8 cellular contexts compared by ENCODE assay signal in genomic region chr22:41683052-41683451, GRCh38. TPM values are rescaled to one million over a fixed set of nuclear protein-coding genes. Genes with fewer than 3 reads are reported as not detected.
DNase-seq lines count a peak whose midpoint lies in the region; ATAC-seq and TF ChIP-seq lines count a peak whose summit lies in the region.

No MANE protein-coding gene starts in this region.

- H3K4me3 ChIP-seq in DOHH2 (ENCODE audit: low read length) (peak overlapping the region; percentile 100), epithelial cell of proximal tubule (ENCODE audit: low read depth, low read length) (peak overlapping the region; percentile 67)

- CTCF ChIA-PET in RWPE1 (lab: Yijun Ruan, JAX): interaction anchor here (0.7 kb wide), 1 partner anchor 14 kb away, joined by 3 read pairs; no protein-coding TSS in a partner anchor

- H3K27me3 ChIP-seq in DOHH2 (ENCODE audit: control insufficient read depth, low read length): no peaks in the 10 kb centered on the region

- peaks cover 21% of the 10 kb centered on the region for H3F3A ChIP-seq in DOHH2 (ENCODE audit: control insufficient read depth, insufficient read depth)

- TF ChIP-seq CTCF in DOHH2 (IDR thresholded peaks at IDR 0.05; ENCODE audit: low read depth, low read length, poor library complexity, severe bottlenecking) (no peak), RWPE1 (conservative IDR thresholded peaks at IDR 0.05; ENCODE audit: low read depth) (no peak), epithelial cell of proximal tubule (conservative IDR thresholded peaks at IDR 0.05; ENCODE audit: low read depth, low read length) (no peak), progenitor cell of endocrine pancreas (IDR thresholded peaks at IDR 0.05; ENCODE audit: unreplicated experiment) (no peak)

- peaks cover 53% of the 10 kb centered on the region for H3K36me3 ChIP-seq in DOHH2 (ENCODE audit: control insufficient read depth, low read length)

- H3K36me3 Mint-ChIP-seq in progenitor cell of endocrine pancreas (ENCODE audit: insufficient read depth): peaks cover 10% of the 10 kb centered on the region

- H3K4me1 Mint-ChIP-seq in progenitor cell of endocrine pancreas (ENCODE audit: low read depth): peaks cover 8% of the 10 kb centered on the region

- H3K79me2 ChIP-seq in DOHH2 (ENCODE audit: control insufficient read depth, low read length): peaks cover 100% of the 10 kb centered on the region

- DNase-seq in RWPE1 (ENCODE audit: low spot score) (no peak), epithelial cell of proximal tubule (ENCODE audit: low read depth) (no peak), progenitor cell of endocrine pancreas (ENCODE audit: low spot score, unreplicated experiment) (no peak), NCI-H1694 (lab: John Stamatoyannopoulos, UW) (no peak), amniotic stem cell (lab: John Stamatoyannopoulos, UW) (no peak)

- H3K4me1 ChIP-seq in DOHH2 (ENCODE audit: control insufficient read depth, low read length): peaks cover 45% of the 10 kb centered on the region

- peak overlapping the region; percentile 97 for H3K27ac Mint-ChIP-seq in progenitor cell of endocrine pancreas

- no peaks in the 10 kb centered on the region for H3K27me3 Mint-ChIP-seq in progenitor cell of endocrine pancreas

- peak overlapping the region; percentile 99 for H3K4me3 Mint-ChIP-seq in progenitor cell of endocrine pancreas (ENCODE audit: low read depth)

- POLR2A ChIA-PET in RWPE1 (lab: Yijun Ruan, JAX; ENCODE audit: low non-redundant PET): no interaction called here

- peaks cover 22% of the 10 kb centered on the region for H4K20me1 ChIP-seq in DOHH2 (ENCODE audit: control insufficient read depth, insufficient read depth, low read depth, low read length)

- H3K9me3 ChIP-seq in DOHH2 (ENCODE audit: control insufficient read depth, insufficient read depth, low read length): no peaks in the 10 kb centered on the region

- H3K4me2 ChIP-seq in DOHH2 (ENCODE audit: low read length): peak overlapping the region; percentile 80

- H3K9me3 Mint-ChIP-seq in progenitor cell of endocrine pancreas (ENCODE audit: low read depth): no peaks in the 10 kb centered on the region

- H3K9me2 ChIP-seq in DOHH2 (replicated peaks; ENCODE audit: control insufficient read depth, low read length): no peaks in the 10 kb centered on the region

- H3K27ac ChIP-seq in DOHH2 (ENCODE audit: low read depth, low read length) (peak overlapping the region; percentile 68), RWPE1 (peak overlapping the region; percentile 87)

- no peak for ATAC-seq in HG03520 (IDR thresholded peaks at IDR 0.05; ENCODE audit: unreplicated experiment)
- ATAC-seq in HG03469 (IDR thresholded peaks at IDR 0.05; ENCODE audit: unreplicated experiment): no peak

RNA-seq across cellular contexts. Expression of gene SNU13, which starts 5.6 kb away (rescaled TPM):
- 183 and 246 TPM in 2 replicates for total RNA-seq in epithelial cell of proximal tubule
- total RNA-seq in progenitor cell of endocrine pancreas: 119 and 129 TPM in 2 replicates

RNA-seq across cellular contexts. Expression of gene MEI1, which starts 16.3 kb away (rescaled TPM):
- 0.14 and 0.35 TPM in 2 replicates for total RNA-seq in epithelial cell of proximal tubule
- 1.0 and 1.5 TPM in 2 replicates for total RNA-seq in progenitor cell of endocrine pancreas
